10 cellular contexts compared by ENCODE assay signal in the genomic region with DNA sequence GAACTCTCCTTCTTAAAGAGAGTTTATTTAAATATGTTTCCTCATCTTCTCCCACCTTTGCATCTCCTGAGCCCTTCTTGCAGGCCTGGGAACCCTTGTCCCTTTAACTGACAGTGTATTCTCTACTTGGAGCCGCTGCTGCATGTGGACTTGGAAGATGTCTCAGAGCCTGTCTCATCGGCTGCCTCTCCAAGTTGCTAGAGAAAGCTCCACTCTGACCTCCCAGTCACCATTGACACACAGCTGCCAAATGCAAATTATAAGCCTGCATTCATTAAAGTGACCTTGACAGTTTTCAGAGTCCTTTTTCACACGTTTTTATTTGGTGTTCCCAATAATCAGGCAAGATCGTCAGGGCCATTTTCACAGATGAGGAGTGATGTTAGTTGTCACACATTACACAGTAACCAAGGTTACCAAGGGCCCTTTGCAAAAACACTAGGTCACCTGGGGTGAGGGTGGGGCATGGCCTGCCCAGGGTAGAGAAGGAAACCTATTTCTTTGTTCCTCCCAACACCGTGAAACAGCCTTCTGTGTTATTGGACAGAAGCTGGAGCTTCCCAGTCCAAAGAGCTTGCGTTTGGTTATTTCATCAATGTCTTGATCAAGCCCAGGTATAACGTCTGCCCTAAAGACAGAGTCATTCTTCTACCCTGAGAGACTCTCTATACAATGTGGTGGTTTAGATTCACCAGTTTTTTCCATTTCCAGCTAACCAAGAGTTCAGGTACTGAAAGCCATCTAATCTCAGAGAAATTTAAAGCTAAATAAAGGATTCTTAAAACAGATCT.
DNase-seq lines count a peak whose midpoint lies in the region; ATAC-seq and TF ChIP-seq lines count a peak whose summit lies in the region.
"Had no signal": no experiment of that assay in that cellular context is flagged by ENCODE, and none has a peak within 500 bp of the region (broad histone marks: within the 10 kb centered on the region; RNA-seq: fewer than 3 reads in every experiment).

No MANE protein-coding gene starts in this region.

- H3K27ac ChIP-seq in mesendoderm (ENCODE audit: low read depth, low read length) = no peak overlapping the region
- H3K27ac ChIP-seq in tibial artery = peak overlapping the region; percentile 64 to 87

- no peak overlapping the region for H4K8ac ChIP-seq in mesendoderm (ENCODE audit: low read depth, low read length)

- H3K4me2 ChIP-seq in mesendoderm (ENCODE audit: low read length) = no peak overlapping the region

- H3K79me1 ChIP-seq in mesendoderm (ENCODE audit: low read length) = no peaks in the 10 kb centered on the region

- no peak overlapping the region for H3K18ac ChIP-seq in mesendoderm (ENCODE audit: low read length)

- no peak for DNase-seq in activated T-cell treated with anti-CD3 and anti-CD28 coated beads, Interleukin-2, amount 50 U/mL, for 24 hours
- DNase-seq in activated T-cell treated with anti-CD3 and anti-CD28 coated beads, Interleukin-2, amount 50 U/mL, for 4 hours = no peak
- DNase-seq in activated T-helper 2 cell treated with anti-CD3 and anti-CD28 coated beads, Interferon-gamma antibody, Interleukin-2, Interleukin-4, amounts not matched to agents 10 μg/mL and 5 μg/mL and 100 μg/mL, durations not matched to agents 14 hours and 24 hours and 36 hours (ENCODE audit: low spot score) = no peak
- DNase-seq in mesendoderm (peak; percentile 87), tibial artery (no peak)
- DNase-seq in stimulated activated naive CD4-positive, alpha-beta T cell treated with Interleukin-2 at 50 U/mL for 16 hours (lab: John Stamatoyannopoulos, UW) = no peak
- DNase-seq: activated effector memory CD4-positive, alpha-beta T cell treated with Interleukin-2 at 50 U/mL for 16 hours; NCI-H187 treated with DMSO at 0.1 percent for 48 hours had no signal

- H3K27me3 ChIP-seq in mesendoderm (ENCODE audit: insufficient read depth, low read length, poor library complexity) (no peaks in the 10 kb centered on the region), tibial artery (no peaks in the 10 kb centered on the region)

- H3K4me1 Mint-ChIP-seq in activated T-cell treated with anti-CD3 and anti-CD28 coated beads, Interleukin-2, amount 50 U/mL, for 24 hours (ENCODE audit: low read depth) = peaks cover 20% of the 10 kb centered on the region
- H3K4me1 Mint-ChIP-seq in activated T-cell treated with anti-CD3 and anti-CD28 coated beads, Interleukin-2, amount 50 U/mL, for 4 hours (ENCODE audit: low read depth) = peaks cover 9% of the 10 kb centered on the region
- peaks cover 19% of the 10 kb centered on the region for H3K4me1 Mint-ChIP-seq in activated T-helper 2 cell treated with anti-CD3 and anti-CD28 coated beads, Interferon-gamma antibody, Interleukin-2, Interleukin-4, amounts not matched to agents 10 μg/mL and 5 μg/mL and 100 μg/mL, durations not matched to agents 14 hours and 24 hours and 36 hours (ENCODE audit: low read depth)

- no peaks in the 10 kb centered on the region for H3K9me3 Mint-ChIP-seq in activated T-cell treated with anti-CD3 and anti-CD28 coated beads, Interleukin-2, amount 50 U/mL, for 24 hours
- H3K9me3 Mint-ChIP-seq in activated T-cell treated with anti-CD3 and anti-CD28 coated beads, Interleukin-2, amount 50 U/mL, for 4 hours = no peaks in the 10 kb centered on the region
- H3K9me3 Mint-ChIP-seq in activated T-helper 2 cell treated with anti-CD3 and anti-CD28 coated beads, Interferon-gamma antibody, Interleukin-2, Interleukin-4, amounts not matched to agents 10 μg/mL and 5 μg/mL and 100 μg/mL, durations not matched to agents 14 hours and 24 hours and 36 hours = no peaks in the 10 kb centered on the region

- no peak overlapping the region for H2BK120ac ChIP-seq in mesendoderm (ENCODE audit: low read depth, low read length)

- peaks cover 10% of the 10 kb centered on the region for H3K4me1 ChIP-seq in mesendoderm (ENCODE audit: control insufficient read depth, low read depth, low read length)
- H3K4me1 ChIP-seq in tibial artery = peaks cover 0 to 40% (median 19%) of the 10 kb centered on the region in 4 donors

- no peak overlapping the region for H3K23ac ChIP-seq in mesendoderm (ENCODE audit: low read length)

- H3K9me3 ChIP-seq in tibial artery = no peaks in the 10 kb centered on the region

- no peak overlapping the region for H3K56ac ChIP-seq in mesendoderm (ENCODE audit: low read length)

- no peaks in the 10 kb centered on the region for H3K79me2 ChIP-seq in mesendoderm (ENCODE audit: control insufficient read depth, insufficient read depth, low read length)

- H3K4ac ChIP-seq in mesendoderm (ENCODE audit: low read depth, low read length) = no peak overlapping the region

- H3K27ac Mint-ChIP-seq in activated T-cell treated with anti-CD3 and anti-CD28 coated beads, Interleukin-2, amount 50 U/mL, for 24 hours = peak overlapping the region; percentile 76
- H3K27ac Mint-ChIP-seq in activated T-helper 2 cell treated with anti-CD3 and anti-CD28 coated beads, Interferon-gamma antibody, Interleukin-2, Interleukin-4, amounts not matched to agents 10 μg/mL and 5 μg/mL and 100 μg/mL, durations not matched to agents 14 hours and 24 hours and 36 hours = peak overlapping the region; percentile 55

- H3K36me3 ChIP-seq in mesendoderm (ENCODE audit: control insufficient read depth, insufficient read depth, low read length) (no peaks in the 10 kb centered on the region), tibial artery (peaks cover 0 to 2% (median 0%) of the 10 kb centered on the region in 3 donors)

- no CpG with 5 or more reads among the region's 7 CpGs for WGBS in mesendoderm (ENCODE audit: extremely low coverage, insufficient coverage, low lambda C conversion rate)

- no peak for ATAC-seq in activated T-cell treated with anti-CD3 and anti-CD28 coated beads, Interleukin-2, amount 50 U/mL, for 4 hours
- ATAC-seq in GM19023 (IDR thresholded peaks at IDR 0.05; ENCODE audit: unreplicated experiment) (no peak), HG03460 (IDR thresholded peaks at IDR 0.05; ENCODE audit: unreplicated experiment) (no peak)

- H3K4me3 ChIP-seq in mesendoderm (ENCODE audit: low read length) (no peak overlapping the region), tibial artery (no peak overlapping the region)

- H3K9ac ChIP-seq in mesendoderm (ENCODE audit: low read length) = no peak overlapping the region

- H2BK5ac ChIP-seq in mesendoderm (ENCODE audit: low read length) = no peak overlapping the region

- H2BK15ac ChIP-seq in mesendoderm (replicated peaks; ENCODE audit: low read depth) = no peak overlapping the region

- H3K36me3 Mint-ChIP-seq in activated T-cell treated with anti-CD3 and anti-CD28 coated beads, Interleukin-2, amount 50 U/mL, for 24 hours (ENCODE audit: low read depth) = peaks cover 56% of the 10 kb centered on the region
- H3K36me3 Mint-ChIP-seq in activated T-cell treated with anti-CD3 and anti-CD28 coated beads, Interleukin-2, amount 50 U/mL, for 4 hours (ENCODE audit: insufficient read depth) = peaks cover 21% of the 10 kb centered on the region
- peaks cover 3% of the 10 kb centered on the region for H3K36me3 Mint-ChIP-seq in activated T-helper 2 cell treated with anti-CD3 and anti-CD28 coated beads, Interferon-gamma antibody, Interleukin-2, Interleukin-4, amounts not matched to agents 10 μg/mL and 5 μg/mL and 100 μg/mL, durations not matched to agents 14 hours and 24 hours and 36 hours (ENCODE audit: low read depth)

- no peak overlapping the region for H2AK5ac ChIP-seq in mesendoderm (ENCODE audit: low read length)

- H3K27me3 Mint-ChIP-seq in activated T-cell treated with anti-CD3 and anti-CD28 coated beads, Interleukin-2, amount 50 U/mL, for 24 hours = no peaks in the 10 kb centered on the region
- H3K27me3 Mint-ChIP-seq in activated T-cell treated with anti-CD3 and anti-CD28 coated beads, Interleukin-2, amount 50 U/mL, for 4 hours (ENCODE audit: low read depth) = no peaks in the 10 kb centered on the region
- no peaks in the 10 kb centered on the region for H3K27me3 Mint-ChIP-seq in activated T-helper 2 cell treated with anti-CD3 and anti-CD28 coated beads, Interferon-gamma antibody, Interleukin-2, Interleukin-4, amounts not matched to agents 10 μg/mL and 5 μg/mL and 100 μg/mL, durations not matched to agents 14 hours and 24 hours and 36 hours (ENCODE audit: low read depth)

- no peak for TF ChIP-seq CTCF in tibial artery (IDR thresholded peaks at IDR 0.05)

- intact Hi-C loops in activated T-helper 2 cell treated with anti-CD3 and anti-CD28 coated beads, Interferon-gamma antibody, Interleukin-2, Interleukin-4, amounts not matched to agents 10 μg/mL and 5 μg/mL and 100 μg/mL, durations not matched to agents 14 hours and 24 hours and 36 hours (cut with micrococcal nuclease) = no loop called here
- intact Hi-C loops in tibial artery (cut with DNase I; ENCODE audit: low total_unique reads) = no loop called here

- H3K4me3 Mint-ChIP-seq in activated T-cell treated with anti-CD3 and anti-CD28 coated beads, Interleukin-2, amount 50 U/mL, for 24 hours = no peak overlapping the region
- no peak overlapping the region for H3K4me3 Mint-ChIP-seq in activated T-cell treated with anti-CD3 and anti-CD28 coated beads, Interleukin-2, amount 50 U/mL, for 4 hours
- H3K4me3 Mint-ChIP-seq in activated T-helper 2 cell treated with anti-CD3 and anti-CD28 coated beads, Interferon-gamma antibody, Interleukin-2, Interleukin-4, amounts not matched to agents 10 μg/mL and 5 μg/mL and 100 μg/mL, durations not matched to agents 14 hours and 24 hours and 36 hours (ENCODE audit: low read depth) = no peak overlapping the region

- no peak overlapping the region for H4K5ac ChIP-seq in mesendoderm (ENCODE audit: low read length)
